8 cellular contexts compared by ENCODE assay signal in genomic region chr14:99480856-99481744, GRCh38. TPM values are rescaled to one million over a fixed set of nuclear protein-coding genes. Genes with fewer than 3 reads are reported as not detected.
DNase-seq lines count a peak whose midpoint lies in the region; ATAC-seq, FAIRE-seq and TF ChIP-seq lines count a peak whose summit lies in the region.

Gene CCNK (plus strand): TSS chr14:99481409. CDS start chr14:99492678, 11,269 bp downstream.
Gene SETD3 (minus strand): TSS chr14:99480859. CDS start chr14:99465805, 15,054 bp downstream.

- peaks cover 62% of the 10 kb centered on the region for H4K20me1 ChIP-seq in OCI-LY3 (ENCODE audit: insufficient read depth, low read length)

- H3K27ac ChIP-seq in OCI-LY3 (ENCODE audit: low read length) (peak within 1 kb of the TSS; percentile 32), mesodermal cell (ENCODE audit: low read depth, low read length, severe bottlenecking) (peak within 1 kb of the TSS; percentile 99)

- peak within 1 kb of the TSS; percentile 95 for H3K4me2 ChIP-seq in OCI-LY3 (ENCODE audit: low read length)

- no peaks in the 10 kb centered on the region for H3K36me3 ChIP-seq in OCI-LY3 (replicated peaks; ENCODE audit: low read depth, low read length)
- H3K36me3 ChIP-seq in mesodermal cell (ENCODE audit: control insufficient read depth, insufficient read depth, low read length), result no peaks in the 10 kb centered on the region

- DNase-seq in D341Med (ENCODE audit: low spot score) (peak; percentile 97), HuH-7 (ENCODE audit: low spot score) (peak; percentile 93)
- peak; percentile 99 for DNase-seq in activated CD8-positive, alpha-beta memory T cell treated with anti-CD3 and anti-CD28 coated beads, Interleukin-2, amount 50 U/mL, for 48 hours
- DNase-seq in stimulated activated CD8-positive, alpha-beta memory T cell treated with anti-CD3 and anti-CD28 coated beads, Interleukin-15, amount 100 ng/mL, for 4 hours (ENCODE audit: low read depth in 2 of 2), result peak; percentile 100

- peak within 1 kb of the TSS; percentile 16; the same call in 1 of the 2 replicates for H2AFZ ChIP-seq in OCI-LY3 (ENCODE audit: low read depth, low read length)

- H3K79me2 ChIP-seq in OCI-LY3 (ENCODE audit: low read length), result peaks cover 89% of the 10 kb centered on the region

- H3K9me3 ChIP-seq in OCI-LY3 (ENCODE audit: insufficient read depth, low read length), result no peaks in the 10 kb centered on the region
- H3K9me3 ChIP-seq in mesodermal cell (ENCODE audit: control insufficient read depth, low read length), result no peaks in the 10 kb centered on the region

- H3K4me1 ChIP-seq in OCI-LY3 (ENCODE audit: low read length), result peaks cover 21% of the 10 kb centered on the region
- peaks cover 29% of the 10 kb centered on the region for H3K4me1 ChIP-seq in mesodermal cell (ENCODE audit: control insufficient read depth, insufficient read depth, low read length, poor library complexity, severe bottlenecking)

- FAIRE-seq in endometrium (lab: Jason Lieb, UNC), result peak; percentile 100

- no peak for TF ChIP-seq CTCF in OCI-LY3 (IDR thresholded peaks at IDR 0.05; ENCODE audit: low read depth, low read length)

- WGBS in mesodermal cell (ENCODE audit: insufficient coverage in 2 of 2), 2 experiments, result 0% methylated on average over 61 to 86 of the region's 92 CpGs

- no peaks in the 10 kb centered on the region for H3K27me3 ChIP-seq in OCI-LY3 (ENCODE audit: low read depth, low read length)

- peak; percentile 90 for ATAC-seq in GM21515 (IDR thresholded peaks at IDR 0.05; ENCODE audit: unreplicated experiment)

- H3K4me3 ChIP-seq in OCI-LY3 (ENCODE audit: low read length) (peak within 1 kb of the TSS; percentile 97), mesodermal cell (ENCODE audit: extremely low read depth, insufficient read depth, low read length, poor library complexity, severe bottlenecking) (peak within 1 kb of the TSS; percentile 98)

- H3K9ac ChIP-seq in OCI-LY3 (ENCODE audit: low read length), result peak within 1 kb of the TSS; percentile 87

RNA-seq across cellular contexts. Expression of gene CCNK, which starts in this region (rescaled TPM):
- 62.1 TPM for polyA plus RNA-seq in mesodermal cell (2013, experiment 1 of 2)
- polyA plus RNA-seq in mesodermal cell (2013, experiment 2 of 2), result 61.5 TPM

RNA-seq across cellular contexts. Expression of gene SETD3, which starts in this region (rescaled TPM):
- polyA plus RNA-seq in mesodermal cell (2013, experiment 1 of 2), result 51.2 TPM
- 48.2 TPM for polyA plus RNA-seq in mesodermal cell (2013, experiment 2 of 2)

Comparison
In these comparisons a context has a peak if more than half of its experiments do, and no peak if none do; other contexts are left out.
1. Peak in every context shown above with its lines: DNase-seq, ATAC-seq, H3K4me3 ChIP-seq and H3K27ac ChIP-seq.